Comparison of ENCODE assay signal across 10 cellular contexts in genomic region chr15:72141171-72142084, GRCh38. TPM values are rescaled to one million over a fixed set of nuclear protein-coding genes. Genes with fewer than 3 reads are reported as not detected.
A peak's percentile ranks its signal among the peaks of the same experiment; 100 is the strongest.
DNase-seq lines count a peak whose midpoint lies in the region; ATAC-seq and TF ChIP-seq lines count a peak whose summit lies in the region.
"Had no signal": no experiment of that assay in that cellular context is flagged by ENCODE, and none has a peak within 500 bp of the region (broad histone marks: within the 10 kb centered on the region; RNA-seq: fewer than 3 reads in every experiment).

No MANE protein-coding gene starts in this region.

- H3K27ac Mint-ChIP-seq in activated CD8-positive, alpha-beta T cell treated with anti-CD3 and anti-CD28 coated beads, Interleukin-2, amount 10 ng/mL, durations not matched to agents 7 days and 5 days: peak overlapping the region; percentile 17
- H3K27ac Mint-ChIP-seq: CD8-positive, alpha-beta T cell had no signal

- intact Hi-C loops in adrenal gland (cut with DNase I): no loop called here

- TF ChIP-seq POLR2A in adrenal gland (IDR thresholded peaks at IDR 0.05): no peak

- peak; percentile 35 for DNase-seq in activated CD8-positive, alpha-beta T cell treated with anti-CD3 and anti-CD28 coated beads, Interleukin-2, amount 10 ng/mL, durations not matched to agents 7 days and 5 days
- DNase-seq in adrenal gland (no peak), foreskin melanocyte (no peak), foreskin keratinocyte (no peak)
- no peak for DNase-seq in stimulated activated naive CD4-positive, alpha-beta T cell (lab: John Stamatoyannopoulos, UW)
- DNase-seq: CD8-positive, alpha-beta T cell had no signal

- H3K4me3 ChIP-seq in adrenal gland: no peak overlapping the region

- no peaks in the 10 kb centered on the region for H3K36me3 ChIP-seq in adrenal gland (replicated peaks in 1 of 2)

- POLR2A ChIA-PET in activated CD8-positive, alpha-beta T cell treated with anti-CD3 and anti-CD28 coated beads, Interleukin-2, amount 10 ng/mL, durations not matched to agents 7 days and 5 days (lab: Charles Lee): no interaction called here

- peak; percentile 100 for ATAC-seq in GM19328 (IDR thresholded peaks at IDR 0.05; ENCODE audit: unreplicated experiment)
- ATAC-seq in HG03108 (IDR thresholded peaks at IDR 0.05; ENCODE audit: unreplicated experiment): peak; percentile 98
- peak; percentile 42 for ATAC-seq in activated CD8-positive, alpha-beta T cell treated with anti-CD3 and anti-CD28 coated beads, Interleukin-2, amount 10 ng/mL, durations not matched to agents 7 days and 5 days
- no peak for ATAC-seq in foreskin keratinocyte
- ATAC-seq: CD8-positive, alpha-beta T cell had no signal

- no peak overlapping the region for H3K4me3 Mint-ChIP-seq in activated CD8-positive, alpha-beta T cell treated with anti-CD3 and anti-CD28 coated beads, Interleukin-2, amount 10 ng/mL, durations not matched to agents 7 days and 5 days
- H3K4me3 Mint-ChIP-seq: brain; CD8-positive, alpha-beta T cell had no signal

- H3K4me1 Mint-ChIP-seq in activated CD8-positive, alpha-beta T cell treated with anti-CD3 and anti-CD28 coated beads, Interleukin-2, amount 10 ng/mL, durations not matched to agents 7 days and 5 days (ENCODE audit: low read depth): peaks cover 7% of the 10 kb centered on the region

- H3K27me3 ChIP-seq in adrenal gland (no peaks in the 10 kb centered on the region), foreskin keratinocyte (no peaks in the 10 kb centered on the region)

- no peaks in the 10 kb centered on the region for H3K9me3 Mint-ChIP-seq in activated CD8-positive, alpha-beta T cell treated with anti-CD3 and anti-CD28 coated beads, Interleukin-2, amount 10 ng/mL, durations not matched to agents 7 days and 5 days (ENCODE audit: insufficient read depth)
- H3K9me3 Mint-ChIP-seq: brain; CD8-positive, alpha-beta T cell had no signal

- H3K4me1 ChIP-seq in adrenal gland (replicated peaks in 1 of 2) (no peaks in the 10 kb centered on the region), foreskin keratinocyte (no peaks in the 10 kb centered on the region)

- no peaks in the 10 kb centered on the region for H3K9me3 ChIP-seq in adrenal gland (replicated peaks in 1 of 3)

- H3K36me3 Mint-ChIP-seq in activated CD8-positive, alpha-beta T cell treated with anti-CD3 and anti-CD28 coated beads, Interleukin-2, amount 10 ng/mL, durations not matched to agents 7 days and 5 days (ENCODE audit: low read depth): no peaks in the 10 kb centered on the region
- H3K36me3 Mint-ChIP-seq: CD8-positive, alpha-beta T cell had no signal

- CTCF ChIA-PET in activated CD8-positive, alpha-beta T cell treated with anti-CD3 and anti-CD28 coated beads, Interleukin-2, amount 10 ng/mL, durations not matched to agents 7 days and 5 days (lab: Charles Lee): interaction anchor here (1.0 to 4.5 kb wide), 2 partner anchors 15 to 389 kb away, joined by 3 to 13 read pairs; no protein-coding TSS in a partner anchor

- H3K27me3 Mint-ChIP-seq in activated CD8-positive, alpha-beta T cell treated with anti-CD3 and anti-CD28 coated beads, Interleukin-2, amount 10 ng/mL, durations not matched to agents 7 days and 5 days (ENCODE audit: low read depth): no peaks in the 10 kb centered on the region
- H3K27me3 Mint-ChIP-seq: brain had no signal

- WGBS in adrenal gland, 4 donors: 65 to 69% (median 68%) methylated on average over 4 of the region's 4 CpGs

- H3K27ac ChIP-seq in 22Rv1 (peak overlapping the region; percentile 51), adrenal gland (no peak overlapping the region), foreskin keratinocyte (no peak overlapping the region)

- no peak for TF ChIP-seq CTCF in 22Rv1 (IDR thresholded peaks at IDR 0.05)
- no peak for TF ChIP-seq CTCF in adrenal gland (IDR thresholded peaks at IDR 0.05)
- TF ChIP-seq CTCF in foreskin keratinocyte (conservative IDR thresholded peaks at IDR 0.05): no peak

RNA-seq across cellular contexts. Expression of gene SENP8, which starts 23.2 kb away (rescaled TPM):
- 1 to 10 TPM; 1.3 to 1.6 TPM for total RNA-seq in activated CD8-positive, alpha-beta T cell treated with anti-CD3 and anti-CD28 coated beads, Interleukin-2, amount 10 ng/mL, durations not matched to agents 7 days and 5 days
- 1 to 10 TPM; 2.3 to 4.6 (median 3.5) TPM for total RNA-seq in adrenal gland
- 1 to 10 TPM in 2 of 3 donors, under 1 TPM in 1; 0.94 to 6.0 (median 1.1) TPM for polyA plus RNA-seq in adrenal gland
- 2.8 and 3.7 TPM in 2 replicates for total RNA-seq in foreskin keratinocyte
- 2.2 and 2.7 TPM in 2 replicates for polyA plus RNA-seq in foreskin keratinocyte

RNA-seq across cellular contexts. Expression of gene MYO9A, which starts 23.5 kb away (rescaled TPM):
- total RNA-seq in activated CD8-positive, alpha-beta T cell treated with anti-CD3 and anti-CD28 coated beads, Interleukin-2, amount 10 ng/mL, durations not matched to agents 7 days and 5 days: 10 to 100 TPM; 19.0 to 21.3 TPM
- total RNA-seq in adrenal gland (10 to 100 TPM; 14.1 to 34.0 (median 23.1) TPM), foreskin keratinocyte (14.8 and 16.5 TPM in 2 replicates)
- polyA plus RNA-seq in adrenal gland (1 to 10 TPM; 3.0 to 8.6 (median 3.2) TPM), foreskin keratinocyte (1.4 and 1.7 TPM in 2 replicates)

RNA-seq across cellular contexts. Expression of gene GRAMD2A, which starts 56.2 kb away (rescaled TPM):
- under 1 TPM in 1 of 2 experiments, not detected in 1; 0.10 TPM for total RNA-seq in activated CD8-positive, alpha-beta T cell treated with anti-CD3 and anti-CD28 coated beads, Interleukin-2, amount 10 ng/mL, durations not matched to agents 7 days and 5 days
- total RNA-seq in adrenal gland (under 1 TPM in 4 of 8 donors, not detected in 4; 0.25 to 0.57 (median 0.35) TPM), foreskin keratinocyte (2.3 and 3.7 TPM in 2 replicates)
- polyA plus RNA-seq in adrenal gland (under 1 TPM; 0.07 to 0.64 (median 0.29) TPM), foreskin keratinocyte (1.3 and 2.1 TPM in 2 replicates)
- total RNA-seq: CD8-positive, alpha-beta T cell had no signal
